ENCODE assay signal across 8 cellular contexts in the genomic region with DNA sequence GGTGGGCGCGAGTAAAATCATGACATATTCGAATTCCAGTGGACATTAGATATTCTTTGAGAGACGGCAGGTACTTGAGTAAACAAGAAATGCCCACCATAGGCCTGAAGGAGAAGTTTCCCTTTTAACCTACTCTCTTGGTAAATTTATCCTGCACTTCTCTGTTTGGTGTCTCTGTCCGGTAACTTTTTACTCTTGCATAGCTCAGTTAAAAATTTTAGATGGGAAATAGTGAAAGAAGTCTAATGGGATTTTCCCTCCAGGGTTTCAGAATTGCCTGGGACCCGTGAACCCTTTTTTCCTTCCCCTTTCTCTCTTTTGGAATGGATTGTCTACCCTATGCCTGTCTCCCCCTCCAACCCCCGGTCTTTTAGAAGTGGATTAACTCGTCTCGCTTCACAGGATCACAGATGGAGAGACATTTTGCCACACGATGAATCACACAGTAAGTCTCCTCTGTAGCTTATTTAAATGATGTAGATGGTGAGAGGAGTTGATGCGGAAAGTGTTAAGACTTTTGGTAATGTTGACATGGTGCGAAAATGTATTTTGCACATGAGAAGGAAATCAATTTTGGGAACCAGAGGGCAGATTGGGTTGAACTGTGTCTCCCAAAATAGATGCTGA. TPM values are rescaled to one million over a fixed set of nuclear protein-coding genes. Genes with fewer than 3 reads are reported as not detected.
A peak's percentile ranks its signal among the peaks of the same experiment; 100 is the strongest.
DNase-seq lines count a peak whose midpoint lies in the region; ATAC-seq lines count a peak whose summit lies in the region.

No MANE protein-coding gene starts in this region.

- no peaks in the 10 kb centered on the region for H3K9me3 Mint-ChIP-seq in activated CD4-positive, alpha-beta memory T cell treated with anti-CD3 and anti-CD28 coated beads, Interleukin-2, amount 10 ng/mL, durations not matched to agents 7 days and 5 days

- peaks cover 5 to 10% (median 6%) of the 10 kb centered on the region in 11 experiments; a peak in 15 of 22 replicates for H3K36me3 ChIP-seq in BLaER1 treated with 17β-estradiol and CSF1 and Interleukin-3, amounts not matched to agents 10 nM and 100 nM
- peaks cover 0 to under 1% of the 10 kb centered on the region in 2 donors for H3K36me3 ChIP-seq in stomach smooth muscle (ENCODE audit: control insufficient read depth in 2 of 2, insufficient read depth in 2 of 2, low read length in 2 of 2)

- H3K27me3 Mint-ChIP-seq in activated CD4-positive, alpha-beta memory T cell treated with anti-CD3 and anti-CD28 coated beads, Interleukin-2, amount 10 ng/mL, durations not matched to agents 7 days and 5 days, result no peaks in the 10 kb centered on the region

- H3K4me3 ChIP-seq in BLaER1 treated with 17β-estradiol and CSF1 and Interleukin-3, amounts not matched to agents 10 nM and 100 nM, result peak overlapping the region; percentile 79 to 89 (median 86)
- H3K4me3 ChIP-seq in stomach smooth muscle (ENCODE audit: low read length in 2 of 2), result peak overlapping the region; percentile 75 to 93

- POLR2A ChIA-PET in activated CD4-positive, alpha-beta memory T cell treated with anti-CD3 and anti-CD28 coated beads, Interleukin-2, amount 10 ng/mL, durations not matched to agents 7 days and 5 days (lab: Charles Lee), result no interaction called here

- ATAC-seq in GM19025 (IDR thresholded peaks at IDR 0.05; ENCODE audit: low read depth, unreplicated experiment) (peak; percentile 6), HG03558 (IDR thresholded peaks at IDR 0.05; ENCODE audit: extremely low read depth, unreplicated experiment) (peak; percentile 3)

- peaks cover 10 to 27% (median 22%) of the 10 kb centered on the region in 10 experiments for H3K4me1 ChIP-seq in BLaER1 treated with 17β-estradiol and CSF1 and Interleukin-3, amounts not matched to agents 10 nM and 100 nM
- peaks cover 9% of the 10 kb centered on the region for H3K4me1 ChIP-seq in stomach smooth muscle (ENCODE audit: control insufficient read depth, insufficient read depth, low read length)

- peak overlapping the region; percentile 89 for H3K4me3 Mint-ChIP-seq in activated CD4-positive, alpha-beta memory T cell treated with anti-CD3 and anti-CD28 coated beads, Interleukin-2, amount 10 ng/mL, durations not matched to agents 7 days and 5 days

- no peaks in the 10 kb centered on the region for H3K36me3 Mint-ChIP-seq in activated CD4-positive, alpha-beta memory T cell treated with anti-CD3 and anti-CD28 coated beads, Interleukin-2, amount 10 ng/mL, durations not matched to agents 7 days and 5 days (ENCODE audit: low read depth)

- DNase-seq in activated CD4-positive, alpha-beta memory T cell treated with anti-CD3 and anti-CD28 coated beads, Interleukin-2, amount 10 ng/mL, durations not matched to agents 7 days and 5 days, result no peak
- peak; percentile 34 for DNase-seq in iris pigment epithelial cell (ENCODE audit: low read depth)
- no peak for DNase-seq in activated CD4-positive, CD25-positive, alpha-beta regulatory T cell treated with anti-CD3 and anti-CD28 coated beads, Interleukin-2, amount 50 U/mL, for 72 hours
- DNase-seq in islet precursor cell, result no peak

- H3K4me2 ChIP-seq in BLaER1 treated with 17β-estradiol and CSF1 and Interleukin-3, amounts not matched to agents 10 nM and 100 nM, result peak overlapping the region; percentile 74 to 94 (median 84)

- H4K20me1 ChIP-seq in BLaER1 treated with 17β-estradiol and CSF1 and Interleukin-3, amounts not matched to agents 10 nM and 100 nM, result no peaks in the 10 kb centered on the region

- H3K27ac Mint-ChIP-seq in activated CD4-positive, alpha-beta memory T cell treated with anti-CD3 and anti-CD28 coated beads, Interleukin-2, amount 10 ng/mL, durations not matched to agents 7 days and 5 days, result peak overlapping the region; percentile 63

- peak overlapping the region; percentile 31 to 85 (median 78); a peak in 21 of 22 replicates for H3K27ac ChIP-seq in BLaER1 treated with 17β-estradiol and CSF1 and Interleukin-3, amounts not matched to agents 10 nM and 100 nM
- peak overlapping the region; percentile 77 for H3K27ac ChIP-seq in stomach smooth muscle (ENCODE audit: low read length)

- peak overlapping the region; percentile 40 to 90 (median 83); a peak in 21 of 22 replicates for H3K9ac ChIP-seq in BLaER1 treated with 17β-estradiol and CSF1 and Interleukin-3, amounts not matched to agents 10 nM and 100 nM
- H3K9ac ChIP-seq in stomach smooth muscle (ENCODE audit: low read length in 2 of 2), result peak overlapping the region; percentile 55 to 88

- H3K27me3 ChIP-seq in BLaER1 treated with 17β-estradiol and CSF1 and Interleukin-3, amounts not matched to agents 10 nM and 100 nM, result no peaks in the 10 kb centered on the region
- no peaks in the 10 kb centered on the region for H3K27me3 ChIP-seq in stomach smooth muscle (ENCODE audit: control insufficient read depth in 1 of 2, insufficient read depth in 2 of 2, low read length in 2 of 2)

- CTCF ChIA-PET in activated CD4-positive, alpha-beta memory T cell treated with anti-CD3 and anti-CD28 coated beads, Interleukin-2, amount 10 ng/mL, durations not matched to agents 7 days and 5 days (lab: Charles Lee), result interaction anchor here (0.7 to 3.4 kb wide), 8 partner anchors 9 to 422 kb away, joined by 3 to 21 read pairs (median 4); a partner anchor contains a TSS

- H3K9me3 ChIP-seq in BLaER1 treated with 17β-estradiol and CSF1 and Interleukin-3, amounts not matched to agents 10 nM and 100 nM (replicated peaks in 1 of 11), result no peaks in the 10 kb centered on the region
- no peaks in the 10 kb centered on the region for H3K9me3 ChIP-seq in stomach smooth muscle (ENCODE audit: control insufficient read depth in 2 of 2, low read length in 2 of 2)

- peaks cover 28% of the 10 kb centered on the region for H3K4me1 Mint-ChIP-seq in activated CD4-positive, alpha-beta memory T cell treated with anti-CD3 and anti-CD28 coated beads, Interleukin-2, amount 10 ng/mL, durations not matched to agents 7 days and 5 days

RNA-seq across cellular contexts. Expression of a gene that starts 0.5 kb away (rescaled TPM):
- 1 to 10 TPM; 8.6 to 8.8 TPM for total RNA-seq in activated CD4-positive, alpha-beta memory T cell treated with anti-CD3 and anti-CD28 coated beads, Interleukin-2, amount 10 ng/mL, durations not matched to agents 7 days and 5 days

RNA-seq across cellular contexts. Expression of a gene that starts 7.6 kb away (rescaled TPM):
- total RNA-seq in activated CD4-positive, alpha-beta memory T cell treated with anti-CD3 and anti-CD28 coated beads, Interleukin-2, amount 10 ng/mL, durations not matched to agents 7 days and 5 days, result not detected
